Comparison of ENCODE assay signal across 1 cellular context in genomic region chr7:21352540-21353387, GRCh38.
TF ChIP-seq lines count a peak whose summit lies in the region.

No MANE protein-coding gene starts in this region.

TF ChIP-seq in HepG2, 621 proteins besides CTCF, POLR2A, EP300 and RAD21 (continued from another document):
- TF ChIP-seq, protein P1, sequence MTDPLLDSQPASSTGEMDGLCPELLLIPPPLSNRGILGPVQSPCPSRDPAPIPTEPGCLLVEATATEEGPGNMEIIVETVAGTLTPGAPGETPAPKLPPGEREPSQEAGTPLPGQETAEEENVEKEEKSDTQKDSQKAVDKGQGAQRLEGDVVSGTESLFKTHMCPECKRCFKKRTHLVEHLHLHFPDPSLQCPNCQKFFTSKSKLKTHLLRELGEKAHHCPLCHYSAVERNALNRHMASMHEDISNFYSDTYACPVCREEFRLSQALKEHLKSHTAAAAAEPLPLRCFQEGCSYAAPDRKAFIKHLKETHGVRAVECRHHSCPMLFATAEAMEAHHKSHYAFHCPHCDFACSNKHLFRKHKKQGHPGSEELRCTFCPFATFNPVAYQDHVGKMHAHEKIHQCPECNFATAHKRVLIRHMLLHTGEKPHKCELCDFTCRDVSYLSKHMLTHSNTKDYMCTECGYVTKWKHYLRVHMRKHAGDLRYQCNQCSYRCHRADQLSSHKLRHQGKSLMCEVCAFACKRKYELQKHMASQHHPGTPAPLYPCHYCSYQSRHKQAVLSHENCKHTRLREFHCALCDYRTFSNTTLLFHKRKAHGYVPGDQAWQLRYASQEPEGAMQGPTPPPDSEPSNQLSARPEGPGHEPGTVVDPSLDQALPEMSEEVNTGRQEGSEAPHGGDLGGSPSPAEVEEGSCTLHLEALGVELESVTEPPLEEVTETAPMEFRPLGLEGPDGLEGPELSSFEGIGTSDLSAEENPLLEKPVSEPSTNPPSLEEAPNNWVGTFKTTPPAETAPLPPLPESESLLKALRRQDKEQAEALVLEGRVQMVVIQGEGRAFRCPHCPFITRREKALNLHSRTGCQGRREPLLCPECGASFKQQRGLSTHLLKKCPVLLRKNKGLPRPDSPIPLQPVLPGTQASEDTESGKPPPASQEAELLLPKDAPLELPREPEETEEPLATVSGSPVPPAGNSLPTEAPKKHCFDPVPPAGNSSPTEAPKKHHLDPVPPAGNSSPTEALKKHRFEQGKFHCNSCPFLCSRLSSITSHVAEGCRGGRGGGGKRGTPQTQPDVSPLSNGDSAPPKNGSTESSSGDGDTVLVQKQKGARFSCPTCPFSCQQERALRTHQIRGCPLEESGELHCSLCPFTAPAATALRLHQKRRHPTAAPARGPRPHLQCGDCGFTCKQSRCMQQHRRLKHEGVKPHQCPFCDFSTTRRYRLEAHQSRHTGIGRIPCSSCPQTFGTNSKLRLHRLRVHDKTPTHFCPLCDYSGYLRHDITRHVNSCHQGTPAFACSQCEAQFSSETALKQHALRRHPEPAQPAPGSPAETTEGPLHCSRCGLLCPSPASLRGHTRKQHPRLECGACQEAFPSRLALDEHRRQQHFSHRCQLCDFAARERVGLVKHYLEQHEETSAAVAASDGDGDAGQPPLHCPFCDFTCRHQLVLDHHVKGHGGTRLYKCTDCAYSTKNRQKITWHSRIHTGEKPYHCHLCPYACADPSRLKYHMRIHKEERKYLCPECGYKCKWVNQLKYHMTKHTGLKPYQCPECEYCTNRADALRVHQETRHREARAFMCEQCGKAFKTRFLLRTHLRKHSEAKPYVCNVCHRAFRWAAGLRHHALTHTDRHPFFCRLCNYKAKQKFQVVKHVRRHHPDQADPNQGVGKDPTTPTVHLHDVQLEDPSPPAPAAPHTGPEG (CRISPR knock-in tag; IDR thresholded peaks at IDR 0.05) = no peak
- TF ChIP-seq TBX2 (CRISPR knock-in tag; IDR thresholded peaks at IDR 0.05; ENCODE audit: borderline replicate concordance) = no peak
- TF ChIP-seq FOXA1 (IDR thresholded peaks at IDR 0.05) = no peak
- TF ChIP-seq FOXA1 (CRISPR knock-in tag; IDR thresholded peaks at IDR 0.05) = no peak
TF ChIP-seq in HepG2: peak in this region for 0.
